Comparison of ENCODE assay signal across 1 cellular context in the genomic region with DNA sequence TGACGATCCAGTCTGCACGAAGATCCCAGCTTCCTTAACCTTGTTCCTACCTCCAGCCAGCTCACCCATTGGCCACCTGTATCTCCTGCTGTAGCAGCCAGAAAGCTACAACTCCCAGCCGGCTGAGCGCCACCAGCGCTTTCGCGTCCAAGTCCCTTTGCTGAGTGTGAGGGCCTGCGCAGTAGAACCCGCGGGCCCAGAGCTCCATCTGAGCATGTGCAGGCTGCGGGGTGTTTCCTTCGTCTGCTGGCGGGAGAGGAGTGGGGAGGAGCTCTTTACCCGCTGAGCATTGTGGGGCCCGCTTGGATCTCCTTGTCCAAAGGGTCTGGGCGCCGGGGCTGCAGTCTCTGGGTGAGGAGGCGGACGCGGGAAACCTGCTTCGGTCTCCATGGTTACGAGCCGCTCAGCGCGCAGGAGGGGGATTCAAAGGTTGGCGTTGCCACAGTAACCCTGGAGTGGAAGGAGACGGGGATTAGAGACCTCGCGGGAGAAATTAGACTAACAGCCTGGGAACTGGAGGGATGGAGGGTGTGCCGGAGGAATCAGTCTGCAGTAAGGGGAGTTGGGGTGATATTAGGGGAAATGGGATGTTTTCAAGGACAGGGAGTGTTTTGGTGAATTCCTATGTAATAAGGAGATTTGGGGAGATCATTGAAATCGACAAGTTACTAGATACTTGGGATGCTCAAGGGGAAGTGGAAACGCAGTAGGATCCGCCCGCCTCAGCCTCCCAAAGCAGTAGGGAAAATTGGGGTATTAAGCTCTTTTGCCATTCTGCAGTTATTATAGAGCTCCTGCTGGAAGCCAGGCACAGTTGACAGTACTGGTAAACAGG.
TF ChIP-seq lines count a peak whose summit lies in the region.

No MANE protein-coding gene starts in this region.

TF ChIP-seq in HepG2, 621 proteins besides CTCF, POLR2A, EP300 and RAD21 (continued from another document and continues in another):
- TF ChIP-seq ZBTB3 (CRISPR knock-in tag; IDR thresholded peaks at IDR 0.05; ENCODE audit: borderline replicate concordance, low read depth), result no peak
- TF ChIP-seq ZNF713 (CRISPR knock-in tag; IDR thresholded peaks at IDR 0.05), result no peak
- TF ChIP-seq, protein P1, sequence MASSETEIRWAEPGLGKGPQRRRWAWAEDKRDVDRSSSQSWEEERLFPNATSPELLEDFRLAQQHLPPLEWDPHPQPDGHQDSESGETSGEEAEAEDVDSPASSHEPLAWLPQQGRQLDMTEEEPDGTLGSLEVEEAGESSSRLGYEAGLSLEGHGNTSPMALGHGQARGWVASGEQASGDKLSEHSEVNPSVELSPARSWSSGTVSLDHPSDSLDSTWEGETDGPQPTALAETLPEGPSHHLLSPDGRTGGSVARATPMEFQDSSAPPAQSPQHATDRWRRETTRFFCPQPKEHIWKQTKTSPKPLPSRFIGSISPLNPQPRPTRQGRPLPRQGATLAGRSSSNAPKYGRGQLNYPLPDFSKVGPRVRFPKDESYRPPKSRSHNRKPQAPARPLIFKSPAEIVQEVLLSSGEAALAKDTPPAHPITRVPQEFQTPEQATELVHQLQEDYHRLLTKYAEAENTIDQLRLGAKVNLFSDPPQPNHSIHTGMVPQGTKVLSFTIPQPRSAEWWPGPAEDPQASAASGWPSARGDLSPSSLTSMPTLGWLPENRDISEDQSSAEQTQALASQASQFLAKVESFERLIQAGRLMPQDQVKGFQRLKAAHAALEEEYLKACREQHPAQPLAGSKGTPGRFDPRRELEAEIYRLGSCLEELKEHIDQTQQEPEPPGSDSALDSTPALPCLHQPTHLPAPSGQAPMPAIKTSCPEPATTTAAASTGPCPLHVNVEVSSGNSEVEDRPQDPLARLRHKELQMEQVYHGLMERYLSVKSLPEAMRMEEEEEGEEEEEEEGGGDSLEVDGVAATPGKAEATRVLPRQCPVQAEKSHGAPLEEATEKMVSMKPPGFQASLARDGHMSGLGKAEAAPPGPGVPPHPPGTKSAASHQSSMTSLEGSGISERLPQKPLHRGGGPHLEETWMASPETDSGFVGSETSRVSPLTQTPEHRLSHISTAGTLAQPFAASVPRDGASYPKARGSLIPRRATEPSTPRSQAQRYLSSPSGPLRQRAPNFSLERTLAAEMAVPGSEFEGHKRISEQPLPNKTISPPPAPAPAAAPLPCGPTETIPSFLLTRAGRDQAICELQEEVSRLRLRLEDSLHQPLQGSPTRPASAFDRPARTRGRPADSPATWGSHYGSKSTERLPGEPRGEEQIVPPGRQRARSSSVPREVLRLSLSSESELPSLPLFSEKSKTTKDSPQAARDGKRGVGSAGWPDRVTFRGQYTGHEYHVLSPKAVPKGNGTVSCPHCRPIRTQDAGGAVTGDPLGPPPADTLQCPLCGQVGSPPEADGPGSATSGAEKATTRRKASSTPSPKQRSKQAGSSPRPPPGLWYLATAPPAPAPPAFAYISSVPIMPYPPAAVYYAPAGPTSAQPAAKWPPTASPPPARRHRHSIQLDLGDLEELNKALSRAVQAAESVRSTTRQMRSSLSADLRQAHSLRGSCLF (CRISPR knock-in tag; IDR thresholded peaks at IDR 0.05; ENCODE audit: borderline replicate concordance), result no peak
- TF ChIP-seq, protein P2, sequence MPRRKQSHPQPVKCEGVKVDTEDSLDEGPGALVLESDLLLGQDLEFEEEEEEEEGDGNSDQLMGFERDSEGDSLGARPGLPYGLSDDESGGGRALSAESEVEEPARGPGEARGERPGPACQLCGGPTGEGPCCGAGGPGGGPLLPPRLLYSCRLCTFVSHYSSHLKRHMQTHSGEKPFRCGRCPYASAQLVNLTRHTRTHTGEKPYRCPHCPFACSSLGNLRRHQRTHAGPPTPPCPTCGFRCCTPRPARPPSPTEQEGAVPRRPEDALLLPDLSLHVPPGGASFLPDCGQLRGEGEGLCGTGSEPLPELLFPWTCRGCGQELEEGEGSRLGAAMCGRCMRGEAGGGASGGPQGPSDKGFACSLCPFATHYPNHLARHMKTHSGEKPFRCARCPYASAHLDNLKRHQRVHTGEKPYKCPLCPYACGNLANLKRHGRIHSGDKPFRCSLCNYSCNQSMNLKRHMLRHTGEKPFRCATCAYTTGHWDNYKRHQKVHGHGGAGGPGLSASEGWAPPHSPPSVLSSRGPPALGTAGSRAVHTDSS (CRISPR knock-in tag; conservative IDR thresholded peaks at IDR 0.05), result no peak
- peak; percentile 73; the same call in 1 of the 2 replicates for TF ChIP-seq THAP9 (CRISPR knock-in tag; IDR thresholded peaks at IDR 0.05; ENCODE audit: borderline replicate concordance)
- TF ChIP-seq ZNF207 (IDR thresholded peaks at IDR 0.05; ENCODE audit: borderline replicate concordance), result no peak
- TF ChIP-seq TAF1 (CRISPR knock-in tag; IDR thresholded peaks at IDR 0.05), result peak; percentile 65; the same call in 1 of the 2 replicates
- no peak for TF ChIP-seq NAIF1 (CRISPR knock-in tag; IDR thresholded peaks at IDR 0.05; ENCODE audit: borderline replicate concordance)
- no peak for TF ChIP-seq SMC3 (IDR thresholded peaks at IDR 0.05; ENCODE audit: low read length)
- TF ChIP-seq ZNF563 (CRISPR knock-in tag; IDR thresholded peaks at IDR 0.05), result no peak
- no peak for TF ChIP-seq ZNF839 (CRISPR knock-in tag; IDR thresholded peaks at IDR 0.05; ENCODE audit: borderline replicate concordance)
- TF ChIP-seq SMARCC2 (IDR thresholded peaks at IDR 0.05), result no peak
- no peak for TF ChIP-seq ZBTB14 (CRISPR knock-in tag; IDR thresholded peaks at IDR 0.05)
- TF ChIP-seq WIZ (CRISPR knock-in tag; IDR thresholded peaks at IDR 0.05), result no peak; the same call in 1 of the 2 replicates
- TF ChIP-seq ETV5 (CRISPR knock-in tag; IDR thresholded peaks at IDR 0.05; ENCODE audit: borderline replicate concordance), result no peak
- TF ChIP-seq MYNN (CRISPR knock-in tag; IDR thresholded peaks at IDR 0.05; ENCODE audit: low read depth), result 0 out of 2 replicates have a peak, but pooled peaks have one; percentile 24
- 0 out of 2 replicates have a peak, but pooled peaks have one; percentile 33 for TF ChIP-seq ZNF274 (CRISPR knock-in tag; IDR thresholded peaks at IDR 0.05)
- TF ChIP-seq RFX5 (IDR thresholded peaks at IDR 0.05; ENCODE audit: low read depth, low read length), result no peak
- TF ChIP-seq, protein P3, sequence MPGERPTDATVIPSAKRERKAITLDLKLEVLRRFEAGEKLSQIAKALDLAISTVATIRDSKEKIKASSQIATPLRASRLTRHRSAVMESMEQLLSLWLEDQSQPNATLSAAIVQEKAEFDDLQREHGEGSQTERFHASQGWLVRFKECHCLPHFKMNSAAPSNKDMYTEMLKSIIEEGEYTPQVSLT (CRISPR knock-in tag; IDR thresholded peaks at IDR 0.05; ENCODE audit: borderline replicate concordance, low read depth), result no peak
- TF ChIP-seq MIER2 (CRISPR knock-in tag; IDR thresholded peaks at IDR 0.05), result no peak
- no peak for TF ChIP-seq SMARCE1 (IDR thresholded peaks at IDR 0.05; ENCODE audit: borderline replicate concordance)
- no peak for TF ChIP-seq FOXC1 (CRISPR knock-in tag; IDR thresholded peaks at IDR 0.05; ENCODE audit: borderline replicate concordance)
- TF ChIP-seq, protein P4, sequence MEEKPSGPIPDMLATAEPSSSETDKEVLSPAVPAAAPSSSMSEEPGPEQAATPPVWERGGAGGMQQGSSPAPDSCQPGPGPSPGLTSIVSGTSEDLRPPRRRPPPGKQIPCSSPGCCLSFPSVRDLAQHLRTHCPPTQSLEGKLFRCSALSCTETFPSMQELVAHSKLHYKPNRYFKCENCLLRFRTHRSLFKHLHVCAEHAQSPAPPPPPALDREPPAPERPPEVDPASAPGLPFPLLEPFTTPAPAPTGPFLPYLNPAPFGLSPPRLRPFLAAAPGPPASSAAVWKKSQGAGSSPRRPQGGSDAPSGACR (CRISPR knock-in tag; IDR thresholded peaks at IDR 0.05), result no peak
- TF ChIP-seq RBM22 (optimal IDR thresholded peaks at IDR 0.05; ENCODE audit: low read length), result no peak
- TF ChIP-seq, protein P5, sequence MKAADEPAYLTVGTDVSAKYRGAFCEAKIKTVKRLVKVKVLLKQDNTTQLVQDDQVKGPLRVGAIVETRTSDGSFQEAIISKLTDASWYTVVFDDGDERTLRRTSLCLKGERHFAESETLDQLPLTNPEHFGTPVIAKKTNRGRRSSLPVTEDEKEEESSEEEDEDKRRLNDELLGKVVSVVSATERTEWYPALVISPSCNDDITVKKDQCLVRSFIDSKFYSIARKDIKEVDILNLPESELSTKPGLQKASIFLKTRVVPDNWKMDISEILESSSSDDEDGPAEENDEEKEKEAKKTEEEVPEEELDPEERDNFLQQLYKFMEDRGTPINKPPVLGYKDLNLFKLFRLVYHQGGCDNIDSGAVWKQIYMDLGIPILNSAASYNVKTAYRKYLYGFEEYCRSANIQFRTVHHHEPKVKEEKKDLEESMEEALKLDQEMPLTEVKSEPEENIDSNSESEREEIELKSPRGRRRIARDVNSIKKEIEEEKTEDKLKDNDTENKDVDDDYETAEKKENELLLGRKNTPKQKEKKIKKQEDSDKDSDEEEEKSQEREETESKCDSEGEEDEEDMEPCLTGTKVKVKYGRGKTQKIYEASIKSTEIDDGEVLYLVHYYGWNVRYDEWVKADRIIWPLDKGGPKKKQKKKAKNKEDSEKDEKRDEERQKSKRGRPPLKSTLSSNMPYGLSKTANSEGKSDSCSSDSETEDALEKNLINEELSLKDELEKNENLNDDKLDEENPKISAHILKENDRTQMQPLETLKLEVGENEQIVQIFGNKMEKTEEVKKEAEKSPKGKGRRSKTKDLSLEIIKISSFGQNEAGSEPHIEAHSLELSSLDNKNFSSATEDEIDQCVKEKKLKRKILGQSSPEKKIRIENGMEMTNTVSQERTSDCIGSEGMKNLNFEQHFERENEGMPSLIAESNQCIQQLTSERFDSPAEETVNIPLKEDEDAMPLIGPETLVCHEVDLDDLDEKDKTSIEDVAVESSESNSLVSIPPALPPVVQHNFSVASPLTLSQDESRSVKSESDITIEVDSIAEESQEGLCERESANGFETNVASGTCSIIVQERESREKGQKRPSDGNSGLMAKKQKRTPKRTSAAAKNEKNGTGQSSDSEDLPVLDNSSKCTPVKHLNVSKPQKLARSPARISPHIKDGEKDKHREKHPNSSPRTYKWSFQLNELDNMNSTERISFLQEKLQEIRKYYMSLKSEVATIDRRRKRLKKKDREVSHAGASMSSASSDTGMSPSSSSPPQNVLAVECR (CRISPR knock-in tag; IDR thresholded peaks at IDR 0.05; ENCODE audit: borderline replicate concordance), result peak; percentile 82; the same call in 1 of the 2 replicates
- TF ChIP-seq, protein P6, sequence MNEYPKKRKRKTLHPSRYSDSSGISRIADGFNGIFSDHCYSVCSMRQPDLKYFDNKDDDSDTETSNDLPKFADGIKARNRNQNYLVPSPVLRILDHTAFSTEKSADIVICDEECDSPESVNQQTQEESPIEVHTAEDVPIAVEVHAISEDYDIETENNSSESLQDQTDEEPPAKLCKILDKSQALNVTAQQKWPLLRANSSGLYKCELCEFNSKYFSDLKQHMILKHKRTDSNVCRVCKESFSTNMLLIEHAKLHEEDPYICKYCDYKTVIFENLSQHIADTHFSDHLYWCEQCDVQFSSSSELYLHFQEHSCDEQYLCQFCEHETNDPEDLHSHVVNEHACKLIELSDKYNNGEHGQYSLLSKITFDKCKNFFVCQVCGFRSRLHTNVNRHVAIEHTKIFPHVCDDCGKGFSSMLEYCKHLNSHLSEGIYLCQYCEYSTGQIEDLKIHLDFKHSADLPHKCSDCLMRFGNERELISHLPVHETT (CRISPR knock-in tag; conservative IDR thresholded peaks at IDR 0.05), result no peak
- 0 out of 2 replicates have a peak, but pooled peaks have one; percentile 67 for TF ChIP-seq ZNF598 (CRISPR knock-in tag; IDR thresholded peaks at IDR 0.05; ENCODE audit: borderline replicate concordance)
- no peak for TF ChIP-seq ZNF253 (CRISPR knock-in tag; IDR thresholded peaks at IDR 0.05; ENCODE audit: borderline replicate concordance)
- TF ChIP-seq ZNF747 (CRISPR knock-in tag; IDR thresholded peaks at IDR 0.05; ENCODE audit: borderline replicate concordance), result no peak; the same call in 1 of the 2 replicates
- TF ChIP-seq, protein P7, sequence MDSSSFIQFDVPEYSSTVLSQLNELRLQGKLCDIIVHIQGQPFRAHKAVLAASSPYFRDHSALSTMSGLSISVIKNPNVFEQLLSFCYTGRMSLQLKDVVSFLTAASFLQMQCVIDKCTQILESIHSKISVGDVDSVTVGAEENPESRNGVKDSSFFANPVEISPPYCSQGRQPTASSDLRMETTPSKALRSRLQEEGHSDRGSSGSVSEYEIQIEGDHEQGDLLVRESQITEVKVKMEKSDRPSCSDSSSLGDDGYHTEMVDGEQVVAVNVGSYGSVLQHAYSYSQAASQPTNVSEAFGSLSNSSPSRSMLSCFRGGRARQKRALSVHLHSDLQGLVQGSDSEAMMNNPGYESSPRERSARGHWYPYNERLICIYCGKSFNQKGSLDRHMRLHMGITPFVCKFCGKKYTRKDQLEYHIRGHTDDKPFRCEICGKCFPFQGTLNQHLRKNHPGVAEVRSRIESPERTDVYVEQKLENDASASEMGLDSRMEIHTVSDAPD (CRISPR knock-in tag; IDR thresholded peaks at IDR 0.05), result no peak
- TF ChIP-seq ZNF761 (CRISPR knock-in tag; conservative IDR thresholded peaks at IDR 0.05), result 0 out of 2 replicates have a peak, but pooled peaks have one; percentile 48
